Comparison of ENCODE assay signal across 10 cellular contexts in genomic region chr3:31522152-31522551, GRCh38. TPM values are rescaled to one million over a fixed set of nuclear protein-coding genes. Genes with fewer than 3 reads are reported as not detected.
A peak's percentile ranks its signal among the peaks of the same experiment; 100 is the strongest.
DNase-seq lines count a peak whose midpoint lies in the region; ATAC-seq, FAIRE-seq and TF ChIP-seq lines count a peak whose summit lies in the region.
"Had no signal": no experiment of that assay in that cellular context is flagged by ENCODE, and none has a peak within 500 bp of the region (broad histone marks: within the 10 kb centered on the region; RNA-seq: fewer than 3 reads in every experiment).

No MANE protein-coding gene starts in this region.

- H3K4me1 Mint-ChIP-seq in activated naive CD4-positive, alpha-beta T cell treated with anti-CD3 and anti-CD28 coated beads, Interleukin-2, amount 50 U/mL, for 24 hours = peaks cover 23% of the 10 kb centered on the region
- H3K4me1 Mint-ChIP-seq: brain had no signal

- in situ Hi-C loops in mammary epithelial cell (cut with MboI; ENCODE audit: low sequenced_read_pairs in 2 of 2) = no loop called here

- H3K27ac Mint-ChIP-seq in activated naive CD4-positive, alpha-beta T cell treated with anti-CD3 and anti-CD28 coated beads, Interleukin-2, amount 50 U/mL, for 24 hours = peak overlapping the region; percentile 33
- H3K27ac Mint-ChIP-seq: brain had no signal

- dilution Hi-C loops in mammary epithelial cell (cut with HindIII; ENCODE audit: low sequenced_read_pairs) = no loop called here

- H3K27ac ChIP-seq in KOPT-K1 (ENCODE audit: low read depth, low read length, poor library complexity, severe bottlenecking) = peak overlapping the region; percentile 54
- H3K27ac ChIP-seq in mammary epithelial cell (ENCODE audit: insufficient read depth, low read depth, low read length) = no peak overlapping the region
- H3K27ac ChIP-seq in kidney (ENCODE audit: low read depth in 2 of 2, low read length in 2 of 2) = no peak overlapping the region

- H3K27me3 Mint-ChIP-seq in activated naive CD4-positive, alpha-beta T cell treated with anti-CD3 and anti-CD28 coated beads, Interleukin-2, amount 50 U/mL, for 24 hours = no peaks in the 10 kb centered on the region

- CTCF ChIA-PET in mammary epithelial cell (lab: Charles Lee; ENCODE audit: low non-redundant PET) = no interaction called here

- no peak overlapping the region for H3K4me3 ChIP-seq in mammary epithelial cell (replicated peaks in 1 of 3; ENCODE audit: insufficient read depth in 1 of 3, low read depth in 2 of 3, low read length in 3 of 3)
- H3K4me3 ChIP-seq in kidney (ENCODE audit: low read length in 2 of 2) = no peak overlapping the region

- peaks cover 3% of the 10 kb centered on the region for H3K36me3 Mint-ChIP-seq in activated naive CD4-positive, alpha-beta T cell treated with anti-CD3 and anti-CD28 coated beads, Interleukin-2, amount 50 U/mL, for 24 hours
- H3K36me3 Mint-ChIP-seq: brain had no signal

- no peaks in the 10 kb centered on the region for H3K79me2 ChIP-seq in mammary epithelial cell (ENCODE audit: insufficient read depth, low read length)

- 100% methylated on average over 1 of the region's 1 CpG for WGBS in mammary epithelial cell (ENCODE audit: low coverage, missing lambda C conversion rate)

- peak; percentile 94 to 95 for DNase-seq in AML-193 (lab: John Stamatoyannopoulos, UW)
- DNase-seq in NCI-H1092 treated with DMSO at 0.1 percent for 48 hours (lab: John Stamatoyannopoulos, UW) = no peak
- no peak for DNase-seq in mammary epithelial cell
- DNase-seq in kidney = no peak
- no peak for DNase-seq in iPS-NIHi11 (ENCODE audit: low spot score)
- DNase-seq: islet precursor cell had no signal

- no peak overlapping the region for H3K4me2 ChIP-seq in mammary epithelial cell (ENCODE audit: insufficient read depth, low read depth, low read length)

- H3K9me3 ChIP-seq in KOPT-K1 (ENCODE audit: insufficient read depth, low read length, poor library complexity, severe bottlenecking) (no peaks in the 10 kb centered on the region), mammary epithelial cell (replicated peaks; ENCODE audit: insufficient read depth, low read length) (no peaks in the 10 kb centered on the region), kidney (ENCODE audit: control insufficient read depth in 1 of 2, low read length in 2 of 2) (no peaks in the 10 kb centered on the region)

- no TSS peak for BruUV-seq in mammary epithelial cell (replicated peaks; lab: Mats Ljungman, UMichigan)

- H3K9ac ChIP-seq in mammary epithelial cell (ENCODE audit: insufficient read depth, low read length) (no peak overlapping the region), kidney (ENCODE audit: low read length in 2 of 2) (no peak overlapping the region)

- H2AFZ ChIP-seq in mammary epithelial cell (ENCODE audit: low read depth, low read length) = no peak overlapping the region

- H3K27me3 ChIP-seq in mammary epithelial cell (ENCODE audit: insufficient read depth, low read length) = no peaks in the 10 kb centered on the region

- ATAC-seq in GM18873 (IDR thresholded peaks at IDR 0.05; ENCODE audit: low FRiP score, unreplicated experiment) = peak; percentile 60

- H3K4me1 ChIP-seq in mammary epithelial cell (ENCODE audit: insufficient read depth, low read length) (no peaks in the 10 kb centered on the region), kidney (ENCODE audit: control insufficient read depth in 1 of 2, insufficient read depth in 1 of 2, low read depth in 1 of 2, low read length in 2 of 2) (no peaks in the 10 kb centered on the region)

- FAIRE-seq in kidney (lab: Jason Lieb, UNC) = no peak

- intact Hi-C loops in mammary epithelial cell (cut with micrococcal nuclease) (no loop called here), kidney (cut with DNase I) (no loop called here)

- H3K36me3 ChIP-seq in KOPT-K1 (ENCODE audit: insufficient read depth, low read length) (no peaks in the 10 kb centered on the region), mammary epithelial cell (ENCODE audit: insufficient read depth, low read length) (no peaks in the 10 kb centered on the region), kidney (ENCODE audit: control insufficient read depth in 1 of 2, insufficient read depth in 2 of 2, low read length in 2 of 2) (no peaks in the 10 kb centered on the region)

- no peaks in the 10 kb centered on the region for H4K20me1 ChIP-seq in mammary epithelial cell (ENCODE audit: insufficient read depth, low read length)

- peaks cover 3% of the 10 kb centered on the region for H3K9me3 Mint-ChIP-seq in activated naive CD4-positive, alpha-beta T cell treated with anti-CD3 and anti-CD28 coated beads, Interleukin-2, amount 50 U/mL, for 24 hours

- no peak for TF ChIP-seq CTCF in mammary epithelial cell (conservative IDR thresholded peaks at IDR 0.05 in 1 of 2, IDR thresholded peaks at IDR 0.05 in 1 of 2; ENCODE audit: extremely low read depth in 1 of 2, insufficient read depth in 1 of 2, low read depth in 1 of 2, low read length in 2 of 2)
- no peak for TF ChIP-seq CTCF in kidney (IDR thresholded peaks at IDR 0.05; ENCODE audit: borderline replicate concordance, extremely low read depth, insufficient read depth)

- H3K4me3 Mint-ChIP-seq in activated naive CD4-positive, alpha-beta T cell treated with anti-CD3 and anti-CD28 coated beads, Interleukin-2, amount 50 U/mL, for 24 hours = no peak overlapping the region
- H3K4me3 Mint-ChIP-seq: brain had no signal

RNA-seq across cellular contexts. Expression of gene STT3B, which starts 10.6 kb away (rescaled TPM):
- total RNA-seq in mammary epithelial cell (100 to 1,000 TPM in 1 of 2 donors, 10 to 100 TPM in 1; 93.2 to 149 TPM), kidney (89.9 TPM)
- polyA plus RNA-seq in mammary epithelial cell (50.8 TPM), kidney (ENCODE audit: insufficient read depth, low read depth, low replicate concordance) (44.7 TPM)
- 91.9 TPM for polyA minus RNA-seq in mammary epithelial cell

Comparison
In these comparisons a context has a peak if more than half of its experiments do, and no peak if none do; other contexts are left out.
1. DNase-seq: peak in AML-193 (2 of 2); none in NCI-H1092 treated with DMSO at 0.1 percent for 48 hours (single experiment), mammary epithelial cell (single experiment), kidney (single experiment) and iPS-NIHi11 (single experiment).